Comparison of ENCODE assay signal across 18 cellular contexts in the genomic region with DNA sequence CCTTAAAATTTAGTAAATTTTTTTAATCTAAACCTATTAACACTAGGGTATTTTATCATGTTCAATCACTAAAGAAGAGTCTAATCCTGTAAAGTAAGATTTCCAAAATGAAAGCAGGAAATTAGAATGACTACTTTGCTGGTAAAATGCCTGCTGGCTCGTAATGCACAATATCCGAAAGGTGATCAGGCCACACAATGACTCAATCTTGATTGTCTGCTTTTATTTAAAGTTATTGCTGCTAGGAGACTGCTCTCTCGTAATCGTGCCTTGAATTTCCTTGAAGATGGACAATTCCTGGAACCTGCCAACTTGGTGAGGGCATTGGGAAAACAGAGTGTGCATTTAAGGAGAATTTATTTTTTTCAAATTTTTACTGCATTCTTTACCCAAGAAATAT.
"Had no signal": no experiment of that assay in that cellular context is flagged by ENCODE, and none has a peak within 500 bp of the region (broad histone marks: within the 10 kb centered on the region; RNA-seq: fewer than 3 reads in every experiment).

No MANE protein-coding gene starts in this region.

- H3K36me3 ChIP-seq: adrenal gland, brain microvascular endothelial cell, esophagus squamous epithelium, spleen, transverse colon had no signal

- H3K9me3 Mint-ChIP-seq: nephron progenitor cell; stimulated activated naive B cell treated with anti-CD40 and anti-IgM and Interleukin-4, amounts not matched to agents 10 μg/mL and 1 μg/mL and 100 μg/mL, for 72 hours had no signal

- H3K4me3 ChIP-seq: adrenal gland, esophagus squamous epithelium, spleen, transverse colon had no signal

- H3K4me1 Mint-ChIP-seq: activated B cell treated with CpG ODN at 0.5 μM for 24 hours; activated CD4-positive, alpha-beta T cell treated with anti-CD3 and anti-CD28 coated beads, Interleukin-2, amount 10 ng/mL, durations not matched to agents 24 days and 14 days; stimulated activated naive B cell treated with anti-CD40 and anti-IgM and Interleukin-4, amounts not matched to agents 10 μg/mL and 1 μg/mL and 100 μg/mL, for 72 hours had no signal

- H3K27ac ChIP-seq: adrenal gland, brain microvascular endothelial cell, esophagus squamous epithelium, spleen, transverse colon had no signal

- H3K36me3 Mint-ChIP-seq: stimulated activated naive B cell treated with anti-CD40 and anti-IgM and Interleukin-4, amounts not matched to agents 10 μg/mL and 1 μg/mL and 100 μg/mL, for 72 hours had no signal

- ATAC-seq: left ventricle myocardium superior; sciatic nerve; stimulated activated naive B cell treated with anti-CD40 and anti-IgM and Interleukin-4, amounts not matched to agents 10 μg/mL and 1 μg/mL and 100 μg/mL, for 72 hours had no signal

- H3K9me3 ChIP-seq: adrenal gland had no signal

- H3K27ac Mint-ChIP-seq: activated B cell treated with CpG ODN at 0.5 μM for 24 hours; activated CD4-positive, alpha-beta T cell treated with anti-CD3 and anti-CD28 coated beads, Interleukin-2, amount 10 ng/mL, durations not matched to agents 24 days and 14 days; nephron progenitor cell; stimulated activated naive B cell treated with anti-CD40 and anti-IgM and Interleukin-4, amounts not matched to agents 10 μg/mL and 1 μg/mL and 100 μg/mL, for 72 hours; T-helper 1 cell treated with Interleukin-12 subunit alpha and Interleukin-12 subunit beta and Interleukin-4 antibody, amounts not matched to agents 30 μg/mL and 1 μg/mL, for 36 hours had no signal

- H3K4me3 Mint-ChIP-seq: activated B cell treated with CpG ODN at 0.5 μM for 24 hours; activated CD4-positive, alpha-beta T cell treated with anti-CD3 and anti-CD28 coated beads, Interleukin-2, amount 10 ng/mL, durations not matched to agents 24 days and 14 days; nephron progenitor cell; stimulated activated naive B cell treated with anti-CD40 and anti-IgM and Interleukin-4, amounts not matched to agents 10 μg/mL and 1 μg/mL and 100 μg/mL, for 72 hours; T-helper 1 cell treated with Interleukin-12 subunit alpha and Interleukin-12 subunit beta and Interleukin-4 antibody, amounts not matched to agents 30 μg/mL and 1 μg/mL, for 36 hours had no signal

- H3K4me1 ChIP-seq: adrenal gland, esophagus squamous epithelium, spleen, transverse colon had no signal

- DNase-seq: activated B cell treated with CpG ODN at 0.5 μM for 24 hours; activated CD4-positive, alpha-beta T cell treated with anti-CD3 and anti-CD28 coated beads, Interleukin-2, amount 10 ng/mL, durations not matched to agents 24 days and 14 days; activated CD8-positive, alpha-beta memory T cell treated with anti-CD3 and anti-CD28 coated beads for 24 hours; activated naive CD4-positive, alpha-beta T cell treated with anti-CD3 and anti-CD28 coated beads, Interleukin-2, amount 50 U/mL, for 16 hours; brain microvascular endothelial cell; esophagus squamous epithelium; kidney; left ventricle myocardium superior; mesendoderm; nephron progenitor cell; spleen; stimulated activated CD4-positive, alpha-beta T cell treated with anti-CD3 and anti-CD28 coated beads, Interleukin-1b, Interleukin-23, amount 100 ng/mL, for 48 hours; stimulated activated naive B cell treated with anti-CD40 and anti-IgM and Interleukin-4, amounts not matched to agents 10 μg/mL and 1 μg/mL and 100 μg/mL, for 72 hours; substantia nigra; transverse colon had no signal

- H3K27me3 ChIP-seq: adrenal gland, brain microvascular endothelial cell, esophagus squamous epithelium, spleen, transverse colon had no signal

- H3K27me3 Mint-ChIP-seq: activated B cell treated with CpG ODN at 0.5 μM for 24 hours; activated CD4-positive, alpha-beta T cell treated with anti-CD3 and anti-CD28 coated beads, Interleukin-2, amount 10 ng/mL, durations not matched to agents 24 days and 14 days; stimulated activated naive B cell treated with anti-CD40 and anti-IgM and Interleukin-4, amounts not matched to agents 10 μg/mL and 1 μg/mL and 100 μg/mL, for 72 hours had no signal
